Comparison of ENCODE assay signal across 19 cellular contexts in the genomic region with DNA sequence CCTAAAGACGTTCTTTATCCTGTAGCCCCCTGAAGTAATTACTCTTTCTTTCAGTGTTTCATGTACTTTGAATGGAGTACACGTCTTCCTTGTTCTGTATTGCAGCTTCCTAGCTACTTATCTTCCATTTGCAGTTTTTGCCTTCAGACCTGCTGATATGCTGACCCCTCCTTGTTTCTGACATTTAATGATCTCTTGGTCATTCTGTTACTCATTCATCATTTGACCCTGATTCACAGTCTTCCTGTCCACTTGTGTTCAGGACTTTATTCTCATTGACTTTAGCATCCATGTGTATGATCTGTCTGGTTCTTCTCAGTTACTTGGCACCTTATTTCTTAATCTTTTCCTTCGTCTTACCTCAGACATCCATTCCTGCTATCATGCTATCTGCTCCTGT. TPM values are rescaled to one million over a fixed set of nuclear protein-coding genes. Genes with fewer than 3 reads are reported as not detected.
DNase-seq lines count a peak whose midpoint lies in the region; ATAC-seq and TF ChIP-seq lines count a peak whose summit lies in the region.
"Had no signal": no experiment of that assay in that cellular context is flagged by ENCODE, and none has a peak within 500 bp of the region (broad histone marks: within the 10 kb centered on the region; RNA-seq: fewer than 3 reads in every experiment).

No MANE protein-coding gene starts in this region.

- no peak overlapping the region for H2BK15ac ChIP-seq in mesenchymal stem cell (ENCODE audit: low read depth, poor library complexity, severe bottlenecking)

- no peak overlapping the region for H2AK5ac ChIP-seq in mesenchymal stem cell (ENCODE audit: low read length, severe bottlenecking)

- BruUV-seq in mammary epithelial cell (replicated peaks; lab: Mats Ljungman, UMichigan) = no TSS peak

- no peak overlapping the region for H2AFZ ChIP-seq in mesenchymal stem cell (ENCODE audit: low read depth, low read length)
- H2AFZ ChIP-seq in mammary epithelial cell (ENCODE audit: low read depth, low read length) = no peak overlapping the region

- H3K36me3 ChIP-seq in mesenchymal stem cell (ENCODE audit: control insufficient read depth in 1 of 2, insufficient read depth in 2 of 2, low read depth in 1 of 2, low read length in 2 of 2) (peaks cover 11 to 85% of the 10 kb centered on the region in 2 experiments), mammary epithelial cell (ENCODE audit: insufficient read depth, low read length) (peaks cover 39% of the 10 kb centered on the region), esophagus squamous epithelium (peaks cover 0 to 100% (median 25%) of the 10 kb centered on the region in 3 donors)

- H3K27ac ChIP-seq in mesenchymal stem cell (ENCODE audit: low read length, poor library complexity, severe bottlenecking) (no peak overlapping the region), mammary epithelial cell (ENCODE audit: insufficient read depth, low read depth, low read length) (no peak overlapping the region), esophagus squamous epithelium (no peak overlapping the region)
- H3K27ac ChIP-seq: BLaER1 treated with 17β-estradiol and CSF1 and Interleukin-3, amounts not matched to agents 10 nM and 100 nM had no signal

- peaks cover 20% of the 10 kb centered on the region for H3K4me1 Mint-ChIP-seq in chondrocyte (ENCODE audit: low read depth)
- peaks cover 5 to 25% (median 19%) of the 10 kb centered on the region in 4 donors for H3K4me1 Mint-ChIP-seq in naive thymus-derived CD8-positive, alpha-beta T cell

- H2BK120ac ChIP-seq in mesenchymal stem cell (ENCODE audit: low read depth, low read length) = no peak overlapping the region

- DNase-seq in ACHN = peak; percentile 13
- DNase-seq in SK-MEL-5 (ENCODE audit: low read depth, low spot score) = peak; percentile 28
- DNase-seq in chondrocyte (ENCODE audit: low spot score) = no peak
- no peak for DNase-seq in mesenchymal stem cell
- no peak for DNase-seq in mammary epithelial cell
- DNase-seq in esophagus squamous epithelium (lab: John Stamatoyannopoulos, UW) = no peak
- no peak for DNase-seq in naive thymus-derived CD8-positive, alpha-beta T cell
- DNase-seq in T1000 (lab: John Stamatoyannopoulos, UW) = no peak
- DNase-seq: 8988T; CD8-positive, alpha-beta memory T cell; DMS79; GDM1; GOT3; NCI-H187 treated with DMSO at 0.1 percent for 48 hours; NCI-H345; NCI-H526 treated with DMSO at 0.1 percent for 48 hours; SHP77 had no signal

- H3K9ac ChIP-seq in mesenchymal stem cell (ENCODE audit: low read length) (peak overlapping the region; percentile 37), mammary epithelial cell (ENCODE audit: insufficient read depth, low read length) (no peak overlapping the region)
- H3K9ac ChIP-seq: BLaER1 treated with 17β-estradiol and CSF1 and Interleukin-3, amounts not matched to agents 10 nM and 100 nM had no signal

- peaks cover 20% of the 10 kb centered on the region for H3K36me3 Mint-ChIP-seq in chondrocyte (ENCODE audit: low read depth)
- H3K36me3 Mint-ChIP-seq in naive thymus-derived CD8-positive, alpha-beta T cell = peaks cover 12 to 92% (median 18%) of the 10 kb centered on the region in 3 donors

- H4K91ac ChIP-seq in mesenchymal stem cell (ENCODE audit: low read length) = no peak overlapping the region

- dilution Hi-C loops in mammary epithelial cell (cut with HindIII; ENCODE audit: low sequenced_read_pairs) = no loop called here

- no peak overlapping the region for H3K18ac ChIP-seq in mesenchymal stem cell (ENCODE audit: low read depth in 1 of 2, low read length in 2 of 2)

- no peaks in the 10 kb centered on the region for H4K20me1 ChIP-seq in mammary epithelial cell (ENCODE audit: insufficient read depth, low read length)

- CTCF ChIA-PET in mammary epithelial cell (lab: Charles Lee; ENCODE audit: low non-redundant PET) = no interaction called here

- no peak overlapping the region for H3K23ac ChIP-seq in mesenchymal stem cell (ENCODE audit: low read length in 2 of 2)

- H3K4me2 ChIP-seq in mesenchymal stem cell (ENCODE audit: low read length, poor library complexity, severe bottlenecking) = no peak overlapping the region
- no peak overlapping the region for H3K4me2 ChIP-seq in mammary epithelial cell (ENCODE audit: insufficient read depth, low read depth, low read length)
- H3K4me2 ChIP-seq: BLaER1 treated with 17β-estradiol and CSF1 and Interleukin-3, amounts not matched to agents 10 nM and 100 nM had no signal

- ATAC-seq in naive thymus-derived CD8-positive, alpha-beta T cell = no peak
- ATAC-seq: GM12878 had no signal

- no peak overlapping the region for H3K4ac ChIP-seq in mesenchymal stem cell (ENCODE audit: low read depth in 1 of 2, low read length in 2 of 2)

- POLR2A ChIA-PET in naive thymus-derived CD8-positive, alpha-beta T cell (lab: Charles Lee) = interaction anchor here (0.5 kb wide), 1 partner anchor 41 kb away, joined by 3 read pairs; no protein-coding TSS in a partner anchor

- no peak overlapping the region for H3K4me3 Mint-ChIP-seq in chondrocyte (ENCODE audit: unreplicated experiment)
- no peak overlapping the region for H3K4me3 Mint-ChIP-seq in naive thymus-derived CD8-positive, alpha-beta T cell
- H3K4me3 Mint-ChIP-seq: CD8-positive, alpha-beta memory T cell had no signal

- intact Hi-C loops in mammary epithelial cell (cut with micrococcal nuclease) = no loop called here
- intact Hi-C loops in esophagus squamous epithelium (cut with DNase I) = no loop called here

- H3K14ac ChIP-seq in mesenchymal stem cell (ENCODE audit: low read length in 2 of 2) = no peak overlapping the region

- 93% methylated on average over 3 of the region's 3 CpGs for WGBS in mesenchymal stem cell
- 84% methylated on average over 3 of the region's 3 CpGs for WGBS in mammary epithelial cell (ENCODE audit: low coverage, missing lambda C conversion rate)
- WGBS in esophagus squamous epithelium, 2 donors = 78 to 82% methylated on average over 3 of the region's 3 CpGs

- peak overlapping the region; percentile 15 for H3K27ac Mint-ChIP-seq in chondrocyte (ENCODE audit: unreplicated experiment)
- peak overlapping the region in 3 of 10 donors; percentile 4 to 67 (median 41) for H3K27ac Mint-ChIP-seq in naive thymus-derived CD8-positive, alpha-beta T cell

- H3K4me1 ChIP-seq in mesenchymal stem cell (ENCODE audit: control insufficient read depth, insufficient read depth, low read depth, low read length) (no peaks in the 10 kb centered on the region), mammary epithelial cell (ENCODE audit: insufficient read depth, low read length) (no peaks in the 10 kb centered on the region), esophagus squamous epithelium (no peaks in the 10 kb centered on the region)
- H3K4me1 ChIP-seq: BLaER1 treated with 17β-estradiol and CSF1 and Interleukin-3, amounts not matched to agents 10 nM and 100 nM had no signal

- no peak overlapping the region for H4K8ac ChIP-seq in mesenchymal stem cell (ENCODE audit: low read length)

- no peaks in the 10 kb centered on the region for H3K79me2 ChIP-seq in mammary epithelial cell (ENCODE audit: insufficient read depth, low read length)

- H3K9me3 Mint-ChIP-seq in chondrocyte (ENCODE audit: low read depth) = no peaks in the 10 kb centered on the region
- H3K9me3 Mint-ChIP-seq in naive thymus-derived CD8-positive, alpha-beta T cell = no peaks in the 10 kb centered on the region
- H3K9me3 Mint-ChIP-seq: CD8-positive, alpha-beta memory T cell had no signal

- H2BK5ac ChIP-seq in mesenchymal stem cell (ENCODE audit: low read depth, low read length, poor library complexity, severe bottlenecking) = no peak overlapping the region

- no peak for TF ChIP-seq CTCF in chondrocyte (IDR thresholded peaks at IDR 0.05)
- no peak for TF ChIP-seq CTCF in mammary epithelial cell (conservative IDR thresholded peaks at IDR 0.05 in 1 of 2, IDR thresholded peaks at IDR 0.05 in 1 of 2; ENCODE audit: extremely low read depth in 1 of 2, insufficient read depth in 1 of 2, low read depth in 1 of 2, low read length in 2 of 2)
- TF ChIP-seq CTCF in esophagus squamous epithelium (IDR thresholded peaks at IDR 0.05) = no peak

- TF ChIP-seq POLR2A in esophagus squamous epithelium (IDR thresholded peaks at IDR 0.05) = no peak

- in situ Hi-C loops in ACHN (cut with HindIII; ENCODE audit: low pct_ligation_motif_present, low pct_unique_long_range_greater_than_20kb, low sequenced_read_pairs) = no loop called here
- in situ Hi-C loops in SK-MEL-5 (cut with HindIII; ENCODE audit: low pct_unique_long_range_greater_than_20kb, low sequenced_read_pairs) = no loop called here
- in situ Hi-C loops in mammary epithelial cell (cut with MboI; ENCODE audit: low sequenced_read_pairs in 2 of 2) = no loop called here

- H3K79me1 ChIP-seq in mesenchymal stem cell (replicated peaks; ENCODE audit: low read length, poor library complexity, severe bottlenecking) = peaks cover 16% of the 10 kb centered on the region

- no peak overlapping the region for H2BK12ac ChIP-seq in mesenchymal stem cell (ENCODE audit: low read length in 2 of 2)

- H3K4me3 ChIP-seq in mesenchymal stem cell (ENCODE audit: insufficient read depth in 1 of 2, low read depth in 1 of 2, low read length in 2 of 2) = no peak overlapping the region
- no peak overlapping the region for H3K4me3 ChIP-seq in mammary epithelial cell (replicated peaks in 1 of 3; ENCODE audit: insufficient read depth in 1 of 3, low read depth in 2 of 3, low read length in 3 of 3)
- no peak overlapping the region for H3K4me3 ChIP-seq in esophagus squamous epithelium
- H3K4me3 ChIP-seq: BLaER1 treated with 17β-estradiol and CSF1 and Interleukin-3, amounts not matched to agents 10 nM and 100 nM; GM12878 had no signal

- H3K27me3 ChIP-seq in mesenchymal stem cell (ENCODE audit: control insufficient read depth in 1 of 2, insufficient read depth in 1 of 2, low read length in 2 of 2) = no peaks in the 10 kb centered on the region
- no peaks in the 10 kb centered on the region for H3K27me3 ChIP-seq in mammary epithelial cell (ENCODE audit: insufficient read depth, low read length)
- no peaks in the 10 kb centered on the region for H3K27me3 ChIP-seq in esophagus squamous epithelium
- H3K27me3 ChIP-seq: BLaER1 treated with 17β-estradiol and CSF1 and Interleukin-3, amounts not matched to agents 10 nM and 100 nM had no signal

- no peaks in the 10 kb centered on the region for H3K27me3 Mint-ChIP-seq in chondrocyte (ENCODE audit: low read depth)
- no peaks in the 10 kb centered on the region for H3K27me3 Mint-ChIP-seq in naive thymus-derived CD8-positive, alpha-beta T cell
- H3K27me3 Mint-ChIP-seq: CD8-positive, alpha-beta memory T cell had no signal

- H3K9me3 ChIP-seq in mesenchymal stem cell (ENCODE audit: control insufficient read depth, low read length) = no peaks in the 10 kb centered on the region
- no peaks in the 10 kb centered on the region for H3K9me3 ChIP-seq in mammary epithelial cell (replicated peaks; ENCODE audit: insufficient read depth, low read length)
- no peaks in the 10 kb centered on the region for H3K9me3 ChIP-seq in esophagus squamous epithelium
- H3K9me3 ChIP-seq: BLaER1 treated with 17β-estradiol and CSF1 and Interleukin-3, amounts not matched to agents 10 nM and 100 nM had no signal

RNA-seq across cellular contexts. Expression of a gene that starts 22.2 kb away (rescaled TPM):
- 67.8 and 79.5 TPM in 2 replicates for total RNA-seq in SK-MEL-5 (2014; rRNA removed; shearing (Covaris generic))
- polyA plus RNA-seq in SK-MEL-5 (2015; cell fraction: cytosol; rRNA removed) = 53.0 and 58.2 TPM in 2 replicates
- 20.9 and 23.5 TPM in 2 replicates for polyA plus RNA-seq in SK-MEL-5 (2015; cell fraction: nucleus; rRNA removed)
- 58.0 to 83.0 TPM (median 65.0 TPM) in 3 replicates for total RNA-seq in chondrocyte
- 29.4 TPM for polyA plus RNA-seq in mesenchymal stem cell (2013, experiment 1 of 2)
- polyA plus RNA-seq in mesenchymal stem cell (2013, experiment 2 of 2) = 28.4 TPM
- 10 to 100 TPM; 33.7 to 85.5 TPM for total RNA-seq in mammary epithelial cell
- 22.1 TPM for polyA plus RNA-seq in mammary epithelial cell
- polyA minus RNA-seq in mammary epithelial cell = 30.5 TPM
- total RNA-seq in esophagus squamous epithelium = 10 to 100 TPM; 29.6 to 71.4 (median 46.7) TPM
- 10 to 100 TPM; 69.4 to 74.4 TPM for total RNA-seq in naive thymus-derived CD8-positive, alpha-beta T cell
- polyA plus RNA-seq in naive thymus-derived CD8-positive, alpha-beta T cell = 10 to 100 TPM; 28.3 to 30.7 (median 29.5) TPM

RNA-seq across cellular contexts. Expression of a gene that starts 22.5 kb away (rescaled TPM):
- total RNA-seq in SK-MEL-5 (2014; rRNA removed; shearing (Covaris generic)) = 380 and 394 TPM in 2 replicates
- 350 and 564 TPM in 2 replicates for polyA plus RNA-seq in SK-MEL-5 (2015; cell fraction: cytosol; rRNA removed)
- 85.4 and 129 TPM in 2 replicates for polyA plus RNA-seq in SK-MEL-5 (2015; cell fraction: nucleus; rRNA removed)
- total RNA-seq in chondrocyte (77.3 to 117 TPM (median 90.4 TPM) in 3 replicates), mammary epithelial cell (100 to 1,000 TPM in 1 of 2 donors, 10 to 100 TPM in 1; 79.9 to 110 TPM), esophagus squamous epithelium (100 to 1,000 TPM; 262 to 685 (median 291) TPM)
- 711 TPM for polyA plus RNA-seq in mesenchymal stem cell (2013, experiment 1 of 2)
- 732 TPM for polyA plus RNA-seq in mesenchymal stem cell (2013, experiment 2 of 2)
- polyA plus RNA-seq in mammary epithelial cell = 192 TPM
- polyA minus RNA-seq in mammary epithelial cell = 160 TPM
- 100 to 1,000 TPM in 1 of 2 experiments, 10 to 100 TPM in 1; 91.1 to 104 TPM for total RNA-seq in naive thymus-derived CD8-positive, alpha-beta T cell
- 100 to 1,000 TPM; 331 to 412 (median 399) TPM for polyA plus RNA-seq in naive thymus-derived CD8-positive, alpha-beta T cell

RNA-seq across cellular contexts. Expression of a gene that starts 37.6 kb away (rescaled TPM):
- total RNA-seq in SK-MEL-5 (2014; rRNA removed; shearing (Covaris generic)) = 42.5 and 52.1 TPM in 2 replicates
- polyA plus RNA-seq in SK-MEL-5 (2015; cell fraction: cytosol; rRNA removed) = 15.9 and 23.3 TPM in 2 replicates
- 4.0 and 33.4 TPM in 2 replicates for polyA plus RNA-seq in SK-MEL-5 (2015; cell fraction: nucleus; rRNA removed)
- total RNA-seq in chondrocyte (20.0 to 26.5 TPM (median 20.4 TPM) in 3 replicates), mammary epithelial cell (10 to 100 TPM; 21.8 to 25.5 TPM), esophagus squamous epithelium (10 to 100 TPM; 16.9 to 31.5 (median 25.0) TPM)
- polyA plus RNA-seq in mesenchymal stem cell (2013, experiment 1 of 2) = 12.3 TPM
- 12.8 TPM for polyA plus RNA-seq in mesenchymal stem cell (2013, experiment 2 of 2)
- polyA plus RNA-seq in mammary epithelial cell = 12.7 TPM
- 13.6 TPM for polyA minus RNA-seq in mammary epithelial cell
- total RNA-seq in naive thymus-derived CD8-positive, alpha-beta T cell = 10 to 100 TPM; 54.9 to 59.3 TPM
- 10 to 100 TPM; 11.3 to 15.5 (median 14.3) TPM for polyA plus RNA-seq in naive thymus-derived CD8-positive, alpha-beta T cell

Comparison
In these comparisons a context has a peak if more than half of its experiments do, and no peak if none do; other contexts are left out.
1. DNase-seq: peak in ACHN (single experiment) and SK-MEL-5 (single experiment); none in chondrocyte (single experiment), mesenchymal stem cell (single experiment), mammary epithelial cell (single experiment), esophagus squamous epithelium (single experiment), naive thymus-derived CD8-positive, alpha-beta T cell (0 of 10) and T1000 (single experiment).